In genomic region chr20:47534405-47534804, GRCh38 we compare ENCODE assay signal across 21 cellular contexts. TPM values are rescaled to one million over a fixed set of nuclear protein-coding genes. Genes with fewer than 3 reads are reported as not detected.
DNase-seq lines count a peak whose midpoint lies in the region; ATAC-seq, FAIRE-seq and TF ChIP-seq lines count a peak whose summit lies in the region.
"Had no signal": no experiment of that assay in that cellular context is flagged by ENCODE, and none has a peak within 500 bp of the region (broad histone marks: within the 10 kb centered on the region; RNA-seq: fewer than 3 reads in every experiment).

No MANE protein-coding gene starts in this region.

- H2AK5ac ChIP-seq in trophoblast cell (ENCODE audit: low read length) = no peak overlapping the region

- no peaks in the 10 kb centered on the region for H3K9me3 Mint-ChIP-seq in activated T-cell treated with anti-CD3 and anti-CD28 coated beads, Interleukin-2, amount 50 U/mL, for 24 hours
- no peaks in the 10 kb centered on the region for H3K9me3 Mint-ChIP-seq in CD8-positive, alpha-beta T cell
- H3K9me3 Mint-ChIP-seq: activated naive CD8-positive, alpha-beta T cell treated with anti-CD3 and anti-CD28 coated beads for 36 hours; nephron; stimulated activated memory B cell treated with anti-CD40 and anti-IgM and Interleukin-4, amounts not matched to agents 10 μg/mL and 1 μg/mL and 100 μg/mL, for 72 hours had no signal

- H3K27ac Mint-ChIP-seq in activated T-cell treated with anti-CD3 and anti-CD28 coated beads, Interleukin-2, amount 50 U/mL, for 24 hours = peak overlapping the region; percentile 67
- H3K27ac Mint-ChIP-seq in CD8-positive, alpha-beta T cell = peak overlapping the region; percentile 67
- H3K27ac Mint-ChIP-seq: activated naive CD8-positive, alpha-beta T cell treated with anti-CD3 and anti-CD28 coated beads for 36 hours had no signal

- no peak overlapping the region for H3K14ac ChIP-seq in trophoblast cell (ENCODE audit: low read length)

- no peaks in the 10 kb centered on the region for H3K9me2 ChIP-seq in SU-DHL-6 (replicated peaks; ENCODE audit: insufficient read depth, low read length)

- H4K20me1 ChIP-seq in SU-DHL-6 (ENCODE audit: low read depth, low read length) = peaks cover 74% of the 10 kb centered on the region

- no peak overlapping the region for H3K27ac ChIP-seq in CD8-positive, alpha-beta T cell (ENCODE audit: low read depth, low read length)
- H3K27ac ChIP-seq in SU-DHL-6 (ENCODE audit: low read depth, low read length) = peak overlapping the region; percentile 46
- no peak overlapping the region for H3K27ac ChIP-seq in trophoblast cell (ENCODE audit: low read depth, low read length)
- H3K27ac ChIP-seq in pancreas = no peak overlapping the region
- H3K27ac ChIP-seq: ascending aorta, colonic mucosa, lower lobe of right lung, ovary, RWPE1 had no signal

- no peak overlapping the region for H4K12ac ChIP-seq in trophoblast cell (ENCODE audit: low read depth, low read length)

- peaks cover 19% of the 10 kb centered on the region for H3K4me1 ChIP-seq in CD8-positive, alpha-beta T cell (ENCODE audit: insufficient read depth, low read length)
- H3K4me1 ChIP-seq in trophoblast cell (ENCODE audit: control insufficient read depth in 1 of 2, insufficient read depth in 2 of 2, low read length in 2 of 2) (no peaks in the 10 kb centered on the region), pancreas (peaks cover 0 to 7% (median 5%) of the 10 kb centered on the region in 3 donors)
- H3K4me1 ChIP-seq: colonic mucosa had no signal

- no peak overlapping the region for H4K91ac ChIP-seq in trophoblast cell (ENCODE audit: low read depth, low read length)

- no peak overlapping the region for H2BK120ac ChIP-seq in trophoblast cell (ENCODE audit: insufficient read depth, low read length, poor library complexity)

- H3K9ac ChIP-seq in SU-DHL-6 (ENCODE audit: low read length) (no peak overlapping the region), trophoblast cell (ENCODE audit: low read length) (no peak overlapping the region)

- peaks cover 73% of the 10 kb centered on the region for H3F3A ChIP-seq in SU-DHL-6 (ENCODE audit: insufficient read depth)

- H3K4me2 ChIP-seq in SU-DHL-6 (ENCODE audit: low read depth, low read length, poor library complexity, severe bottlenecking) (peak overlapping the region; percentile 11), trophoblast cell (ENCODE audit: low read length) (no peak overlapping the region)

- POLR2A ChIA-PET in CD8-positive, alpha-beta T cell (lab: Charles Lee) = no interaction called here

- H3K23ac ChIP-seq in trophoblast cell (ENCODE audit: low read length) = no peak overlapping the region

- H3K79me1 ChIP-seq in trophoblast cell (ENCODE audit: low read length) = no peaks in the 10 kb centered on the region

- no CpG with 5 or more reads among the region's 5 CpGs for WGBS in trophoblast cell (ENCODE audit: extremely low coverage, insufficient coverage, insufficient read length)
- WGBS in pancreas, 2 donors = 92 to 94% methylated on average over 5 of the region's 5 CpGs

- no peaks in the 10 kb centered on the region for H3K27me3 Mint-ChIP-seq in activated T-cell treated with anti-CD3 and anti-CD28 coated beads, Interleukin-2, amount 50 U/mL, for 24 hours
- no peaks in the 10 kb centered on the region for H3K27me3 Mint-ChIP-seq in CD8-positive, alpha-beta T cell (ENCODE audit: low read depth)
- H3K27me3 Mint-ChIP-seq: activated naive CD8-positive, alpha-beta T cell treated with anti-CD3 and anti-CD28 coated beads for 36 hours; stimulated activated memory B cell treated with anti-CD40 and anti-IgM and Interleukin-4, amounts not matched to agents 10 μg/mL and 1 μg/mL and 100 μg/mL, for 72 hours had no signal

- no peaks in the 10 kb centered on the region for H3K27me3 ChIP-seq in CD8-positive, alpha-beta T cell (ENCODE audit: insufficient read depth, low read length)
- H3K27me3 ChIP-seq in SU-DHL-6 (ENCODE audit: low read length) (no peaks in the 10 kb centered on the region), trophoblast cell (ENCODE audit: insufficient read depth, low read length) (no peaks in the 10 kb centered on the region), pancreas (no peaks in the 10 kb centered on the region)
- H3K27me3 ChIP-seq: ascending aorta, colonic mucosa, ovary had no signal

- CTCF ChIA-PET in CD8-positive, alpha-beta T cell (lab: Charles Lee) = no interaction called here

- no peak for FAIRE-seq in pancreas (lab: Jason Lieb, UNC)
- FAIRE-seq: GM12892 had no signal

- ATAC-seq in CD8-positive, alpha-beta T cell = no peak
- no peak for ATAC-seq in GM19023 (IDR thresholded peaks at IDR 0.05; ENCODE audit: unreplicated experiment)
- no peak for ATAC-seq in pancreas
- ATAC-seq: lower lobe of right lung; stimulated activated memory B cell treated with anti-CD40 and anti-IgM and Interleukin-4, amounts not matched to agents 10 μg/mL and 1 μg/mL and 100 μg/mL, for 72 hours had no signal

- peaks cover 82% of the 10 kb centered on the region for H3K36me3 Mint-ChIP-seq in activated T-cell treated with anti-CD3 and anti-CD28 coated beads, Interleukin-2, amount 50 U/mL, for 24 hours (ENCODE audit: low read depth)
- H3K36me3 Mint-ChIP-seq in CD8-positive, alpha-beta T cell = peaks cover 35% of the 10 kb centered on the region

- no peak overlapping the region for H2BK12ac ChIP-seq in trophoblast cell (ENCODE audit: low read length)

- H3K36me3 ChIP-seq in CD8-positive, alpha-beta T cell (ENCODE audit: insufficient read depth, low read length) = no peaks in the 10 kb centered on the region
- H3K36me3 ChIP-seq in SU-DHL-6 (ENCODE audit: low read length) (peaks cover 29% of the 10 kb centered on the region), trophoblast cell (ENCODE audit: control insufficient read depth in 1 of 2, insufficient read depth in 2 of 2, low read length in 2 of 2) (peaks cover 4 to 8% of the 10 kb centered on the region in 2 experiments), pancreas (no peaks in the 10 kb centered on the region)
- H3K36me3 ChIP-seq: ascending aorta, colonic mucosa, lower lobe of right lung, ovary had no signal

- H2AFZ ChIP-seq in SU-DHL-6 (ENCODE audit: low read depth, low read length, severe bottlenecking) (no peak overlapping the region), trophoblast cell (ENCODE audit: insufficient read depth, low read length, poor library complexity) (no peak overlapping the region)

- H2BK5ac ChIP-seq in trophoblast cell (ENCODE audit: low read depth, low read length, poor library complexity) = no peak overlapping the region

- TF ChIP-seq CTCF in CD8-positive, alpha-beta T cell (IDR thresholded peaks at IDR 0.05) = no peak
- TF ChIP-seq CTCF in SU-DHL-6 (IDR thresholded peaks at IDR 0.05; ENCODE audit: insufficient read depth, low read length, poor library complexity, severe bottlenecking) (no peak), pancreas (IDR thresholded peaks at IDR 0.05) (no peak)

- H3K79me2 ChIP-seq in SU-DHL-6 (ENCODE audit: insufficient read depth, low read length) = peaks cover 100% of the 10 kb centered on the region
- H3K79me2 ChIP-seq in trophoblast cell (ENCODE audit: control insufficient read depth, insufficient read depth, low read length, poor library complexity) = peaks cover 12% of the 10 kb centered on the region

- no peak overlapping the region for H3K4me3 Mint-ChIP-seq in activated T-cell treated with anti-CD3 and anti-CD28 coated beads, Interleukin-2, amount 50 U/mL, for 24 hours
- no peak overlapping the region for H3K4me3 Mint-ChIP-seq in CD8-positive, alpha-beta T cell
- H3K4me3 Mint-ChIP-seq: activated naive CD8-positive, alpha-beta T cell treated with anti-CD3 and anti-CD28 coated beads for 36 hours; nephron; stimulated activated memory B cell treated with anti-CD40 and anti-IgM and Interleukin-4, amounts not matched to agents 10 μg/mL and 1 μg/mL and 100 μg/mL, for 72 hours had no signal

- H3K9me3 ChIP-seq in CD8-positive, alpha-beta T cell (ENCODE audit: low read length) = no peaks in the 10 kb centered on the region
- H3K9me3 ChIP-seq in SU-DHL-6 (ENCODE audit: insufficient read depth, low read length) (no peaks in the 10 kb centered on the region), trophoblast cell (ENCODE audit: insufficient read depth, low read depth, low read length) (no peaks in the 10 kb centered on the region), pancreas (no peaks in the 10 kb centered on the region)
- H3K9me3 ChIP-seq: ascending aorta, colonic mucosa, lower lobe of right lung, ovary had no signal

- no peak overlapping the region for H4K8ac ChIP-seq in trophoblast cell (ENCODE audit: low read depth, low read length)

- H3K18ac ChIP-seq in trophoblast cell (ENCODE audit: low read length) = peak overlapping the region; percentile 40

- DNase-seq in activated T-cell treated with anti-CD3 and anti-CD28 coated beads, Interleukin-2, amount 50 U/mL, for 24 hours = no peak
- no peak for DNase-seq in activated T-cell treated with anti-CD3 and anti-CD28 coated beads, Interleukin-2, amount 50 U/mL, for 1 hour
- DNase-seq in CD8-positive, alpha-beta T cell = no peak
- DNase-seq in trophoblast cell (no peak), pancreas (no peak)
- DNase-seq: activated naive CD8-positive, alpha-beta T cell treated with anti-CD3 and anti-CD28 coated beads for 36 hours; colonic mucosa; effector CD4-positive, alpha-beta T cell; hypothalamus; lower lobe of right lung; NCI-H1092; NCI-H1694 treated with DMSO at 0.1 percent for 48 hours; OCI-M1; ovary had no signal

- H3K4me1 Mint-ChIP-seq in activated T-cell treated with anti-CD3 and anti-CD28 coated beads, Interleukin-2, amount 50 U/mL, for 24 hours (ENCODE audit: low read depth) = peaks cover 68% of the 10 kb centered on the region
- H3K4me1 Mint-ChIP-seq in CD8-positive, alpha-beta T cell (ENCODE audit: low read depth) = peaks cover 57% of the 10 kb centered on the region

- H3K4me3 ChIP-seq in CD8-positive, alpha-beta T cell (ENCODE audit: low read depth, low read length) = no peak overlapping the region
- no peak overlapping the region for H3K4me3 ChIP-seq in SU-DHL-6 (ENCODE audit: insufficient read depth, low read length, poor library complexity, severe bottlenecking)
- H3K4me3 ChIP-seq in trophoblast cell (ENCODE audit: low read depth, low read length) = no peak overlapping the region
- H3K4me3 ChIP-seq in pancreas = no peak overlapping the region
- H3K4me3 ChIP-seq: ascending aorta, colonic mucosa, lower lobe of right lung, ovary had no signal

- peak overlapping the region; percentile 73 for H3K4ac ChIP-seq in trophoblast cell (ENCODE audit: low read depth, low read length)

- intact Hi-C loops in CD8-positive, alpha-beta T cell (cut with DNase I, micrococcal nuclease) = no loop called here
- intact Hi-C loops in pancreas (cut with DNase I) = no loop called here

RNA-seq across cellular contexts. Expression of gene NCOA3, which starts 32.7 kb away (rescaled TPM):
- 10 to 100 TPM; 45.1 to 47.1 TPM for total RNA-seq in CD8-positive, alpha-beta T cell
- polyA plus RNA-seq in trophoblast cell (2013) = 189 and 191 TPM in 2 replicates
- 10 to 100 TPM in 4 of 6 donors, 1 to 10 TPM in 2; 8.9 to 17.4 (median 11.6) TPM for total RNA-seq in pancreas
- 1 to 10 TPM; 3.6 to 5.0 TPM for polyA plus RNA-seq in pancreas
